Comparison of ENCODE assay signal across 19 cellular contexts in the genomic region with DNA sequence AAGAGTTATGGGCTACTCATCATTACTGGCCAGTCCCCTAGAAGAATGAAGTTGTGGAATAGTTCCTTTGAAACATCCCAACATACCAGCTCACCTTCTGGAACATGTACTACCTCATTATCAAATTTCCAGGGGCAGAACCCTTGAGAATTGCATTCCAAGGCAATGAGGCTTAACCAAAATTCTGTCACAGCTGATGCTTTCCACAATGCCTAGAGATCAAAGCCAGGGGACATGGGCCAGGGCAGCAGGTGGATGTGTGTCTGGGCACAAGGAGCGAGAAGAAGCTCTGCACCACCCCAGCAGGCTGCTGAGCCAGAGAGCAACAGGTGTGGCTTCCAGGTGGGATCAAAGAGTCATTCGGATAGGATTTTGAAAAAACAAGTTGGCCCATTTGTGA.
A peak's percentile ranks its signal among the peaks of the same experiment; 100 is the strongest.
DNase-seq lines count a peak whose midpoint lies in the region; ATAC-seq and TF ChIP-seq lines count a peak whose summit lies in the region.
"Had no signal": no experiment of that assay in that cellular context is flagged by ENCODE, and none has a peak within 500 bp of the region (broad histone marks: within the 10 kb centered on the region; RNA-seq: fewer than 3 reads in every experiment).

No MANE protein-coding gene starts in this region.

- no peak for ATAC-seq in HG02870 (IDR thresholded peaks at IDR 0.05; ENCODE audit: unreplicated experiment)
- ATAC-seq: T-cell had no signal

- peak; percentile 42 for DNase-seq in ACHN
- DNase-seq in iPS-NIHi11 (ENCODE audit: low spot score): peak; percentile 45
- no peak for DNase-seq in nephron progenitor cell
- DNase-seq in GDM1 (lab: John Stamatoyannopoulos, UW): no peak
- no peak for DNase-seq in DMS 273 treated with DMSO at 0.1 percent for 48 hours (lab: John Stamatoyannopoulos, UW)
- no peak for DNase-seq in T-helper 9 cell
- DNase-seq: 8988T, DMS153, EL, H7, MV-4-11, NCI-H1417 treated with DMSO at 0.1 percent for 48 hours, NCI-H2029, NCI-H2171 treated with DMSO at 0.1 percent for 48 hours, NCI-H446 treated with DMSO at 0.1 percent for 48 hours, NCI-H748 treated with DMSO at 0.1 percent for 48 hours, T-cell had no signal

- in situ Hi-C loops in ACHN (cut with HindIII; ENCODE audit: low pct_ligation_motif_present, low pct_unique_long_range_greater_than_20kb, low sequenced_read_pairs): no loop called here

- peak overlapping the region; percentile 5 for H3K4me3 Mint-ChIP-seq in nephron progenitor cell
- H3K4me3 Mint-ChIP-seq: T-cell had no signal

- peak; percentile 77 for TF ChIP-seq EP300 in Ishikawa (IDR thresholded peaks at IDR 0.05; ENCODE audit: borderline replicate concordance)

- no peak for TF ChIP-seq CTCF in nephron progenitor cell (IDR thresholded peaks at IDR 0.05)

- H3K27me3 Mint-ChIP-seq in nephron progenitor cell (ENCODE audit: low read depth, poor library complexity): peaks cover 7% of the 10 kb centered on the region
- H3K27me3 Mint-ChIP-seq: T-cell had no signal

- no peaks in the 10 kb centered on the region for H3K36me3 Mint-ChIP-seq in nephron progenitor cell (ENCODE audit: low read depth)
- H3K36me3 Mint-ChIP-seq: T-cell had no signal

- H3K27ac Mint-ChIP-seq in nephron progenitor cell: peak overlapping the region; percentile 49
- H3K27ac Mint-ChIP-seq: T-cell had no signal

- no peak; the same call in 1 of the 2 replicates for TF ChIP-seq RAD21 in Ishikawa (IDR thresholded peaks at IDR 0.05; ENCODE audit: low read depth)

- peaks cover 40% of the 10 kb centered on the region for H3K4me1 Mint-ChIP-seq in nephron progenitor cell
- H3K4me1 Mint-ChIP-seq: T-cell had no signal

- H3K9me3 Mint-ChIP-seq in nephron progenitor cell: no peaks in the 10 kb centered on the region
- H3K9me3 Mint-ChIP-seq: T-cell had no signal

TF ChIP-seq in Ishikawa, 13 proteins besides CTCF, POLR2A, EP300 and RAD21:
- peak; percentile 92 for TF ChIP-seq TCF12 (IDR thresholded peaks at IDR 0.05; ENCODE audit: low read depth)
- peak; percentile 71 for TF ChIP-seq NFIC (IDR thresholded peaks at IDR 0.05)
- 0 out of 2 replicates have a peak, but pooled peaks have one; percentile 35 for TF ChIP-seq FOXM1 (IDR thresholded peaks at IDR 0.05; ENCODE audit: borderline replicate concordance, low read depth)
- TF ChIP-seq, protein P1, sequence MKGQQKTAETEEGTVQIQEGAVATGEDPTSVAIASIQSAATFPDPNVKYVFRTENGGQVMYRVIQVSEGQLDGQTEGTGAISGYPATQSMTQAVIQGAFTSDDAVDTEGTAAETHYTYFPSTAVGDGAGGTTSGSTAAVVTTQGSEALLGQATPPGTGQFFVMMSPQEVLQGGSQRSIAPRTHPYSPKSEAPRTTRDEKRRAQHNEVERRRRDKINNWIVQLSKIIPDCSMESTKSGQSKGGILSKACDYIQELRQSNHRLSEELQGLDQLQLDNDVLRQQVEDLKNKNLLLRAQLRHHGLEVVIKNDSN (IDR thresholded peaks at IDR 0.05): no peak
- TF ChIP-seq TEAD4 (IDR thresholded peaks at IDR 0.05): peak; percentile 94
- TF ChIP-seq, protein P2, sequence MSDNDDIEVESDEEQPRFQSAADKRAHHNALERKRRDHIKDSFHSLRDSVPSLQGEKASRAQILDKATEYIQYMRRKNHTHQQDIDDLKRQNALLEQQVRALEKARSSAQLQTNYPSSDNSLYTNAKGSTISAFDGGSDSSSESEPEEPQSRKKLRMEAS (IDR thresholded peaks at IDR 0.05): 0 out of 2 replicates have a peak, but pooled peaks have one; percentile 14
- TF ChIP-seq ZBTB7A (IDR thresholded peaks at IDR 0.05; ENCODE audit: low read depth): no peak
- TF ChIP-seq YY1 (IDR thresholded peaks at IDR 0.05; ENCODE audit: low read depth): no peak

Comparison
In these comparisons a context has a peak if more than half of its experiments do, and no peak if none do; other contexts are left out.
1. DNase-seq: peak in ACHN (single experiment) and iPS-NIHi11 (single experiment); none in nephron progenitor cell (single experiment), GDM1 (single experiment), DMS 273 treated with DMSO at 0.1 percent for 48 hours (single experiment) and T-helper 9 cell (single experiment).